Comparison of ENCODE assay signal across 8 cellular contexts in the genomic region with DNA sequence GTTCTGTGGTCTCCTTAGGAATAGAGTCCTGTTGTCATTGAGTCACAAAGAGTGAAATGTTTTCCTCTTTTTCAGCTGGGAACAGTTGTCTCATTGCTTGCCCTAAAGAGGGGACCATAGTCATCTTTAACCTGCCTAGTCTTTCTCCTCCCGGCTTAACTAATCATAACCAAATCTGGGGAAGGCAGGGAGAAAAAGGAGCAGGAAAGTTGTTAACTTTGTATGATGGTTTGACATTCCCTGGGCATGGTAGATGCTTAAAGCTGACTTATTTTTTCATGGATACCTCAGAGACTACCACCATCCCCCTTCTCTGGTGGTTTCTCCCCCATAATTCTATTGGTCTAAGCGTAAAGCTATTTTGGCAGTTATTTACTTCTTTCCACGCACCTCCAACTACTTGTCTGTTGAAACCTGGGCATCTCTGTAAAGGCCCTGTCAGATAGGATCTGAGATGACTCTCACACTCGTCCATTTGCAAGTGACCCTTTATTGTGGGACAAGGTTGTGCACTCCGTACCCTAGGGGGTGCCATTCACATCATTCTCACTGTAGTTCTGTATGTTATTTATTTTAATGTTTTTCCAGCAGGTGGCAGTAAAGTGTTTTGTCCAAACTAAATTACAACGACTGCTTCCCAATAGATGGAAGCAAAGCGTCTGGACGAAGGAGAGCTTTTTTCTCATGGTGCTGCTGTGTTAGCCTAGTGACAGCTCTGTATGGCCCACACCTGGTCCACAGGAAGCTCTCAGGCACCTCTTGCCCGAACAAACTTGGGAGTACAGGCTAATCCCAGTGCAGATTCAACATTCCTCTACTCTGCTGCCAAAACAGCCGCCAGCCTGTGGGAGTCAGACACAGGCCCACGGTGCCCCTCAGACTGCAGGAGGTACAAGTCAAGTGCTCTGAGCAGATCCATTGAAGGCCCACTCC. TPM values are rescaled to one million over a fixed set of nuclear protein-coding genes. Genes with fewer than 3 reads are reported as not detected.
DNase-seq lines count a peak whose midpoint lies in the region; ATAC-seq lines count a peak whose summit lies in the region.

No MANE protein-coding gene starts in this region.

- ATAC-seq in Right ventricle myocardium inferior (peak; percentile 63), HG03175 (IDR thresholded peaks at IDR 0.05; ENCODE audit: unreplicated experiment) (peak; percentile 43)

- intact Hi-C loops in Right ventricle myocardium inferior (cut with DNase I) (loop anchor here (1.0 to 2.0 kb wide), 2 partner anchors 32 to 97 kb away; no protein-coding TSS in a partner anchor), cardiac septum (cut with DNase I) (loop anchor here (1.0 to 5.0 kb wide), 2 partner anchors 33 to 96 kb away; no protein-coding TSS in a partner anchor)

- DNase-seq in Right ventricle myocardium inferior (ENCODE audit: missing footprints) (no peak), cardiac septum (ENCODE audit: low spot score) (no peak), NCI-H446 (lab: John Stamatoyannopoulos, UW) (peak; percentile 69 to 86), cerebellar cortex (ENCODE audit: low spot score) (peak; percentile 96), kidney tubule cell (ENCODE audit: low spot score) (peak; percentile 90)
- peak; percentile 4 to 32 (median 18) for DNase-seq in activated CD4-positive, CD25-positive, alpha-beta regulatory T cell (lab: John Stamatoyannopoulos, UW)
- peak; percentile 40 for DNase-seq in stimulated activated CD4-positive, alpha-beta T cell treated with anti-CD3 and anti-CD28 coated beads, Interleukin-4, amount 100 ng/mL, for 1 hour

RNA-seq across cellular contexts. Expression of gene FAM13B, which starts 3.0 kb away (rescaled TPM):
- total RNA-seq in Right ventricle myocardium inferior (22.6 TPM), cardiac septum (26.5 TPM)

RNA-seq across cellular contexts. Expression of gene WNT8A, which starts 48.0 kb away (rescaled TPM):
- total RNA-seq in Right ventricle myocardium inferior (not detected), cardiac septum (not detected)

Comparison
In these comparisons a context has a peak if more than half of its experiments do, and no peak if none do; other contexts are left out.
1. DNase-seq: peak in NCI-H446 (2 of 2), activated CD4-positive, CD25-positive, alpha-beta regulatory T cell (4 of 4), cerebellar cortex (single experiment), kidney tubule cell (single experiment) and stimulated activated CD4-positive, alpha-beta T cell treated with anti-CD3 and anti-CD28 coated beads, Interleukin-4, amount 100 ng/mL, for 1 hour (single experiment); none in Right ventricle myocardium inferior (single experiment) and cardiac septum (single experiment).